In genomic region chr6:36594816-36595167, GRCh38 we compare ENCODE assay signal across 8 cellular contexts. TPM values are rescaled to one million over a fixed set of nuclear protein-coding genes. Genes with fewer than 3 reads are reported as not detected.
A peak's percentile ranks its signal among the peaks of the same experiment; 100 is the strongest.
DNase-seq lines count a peak whose midpoint lies in the region; TF ChIP-seq lines count a peak whose summit lies in the region.

No MANE protein-coding gene starts in this region.

- H3K4me3 ChIP-seq in AG04450 (ENCODE audit: low read depth, low read length) (peak overlapping the region; percentile 74), lower leg skin (ENCODE audit: low read depth, poor library complexity, severe bottlenecking) (peak overlapping the region; percentile 63), transverse colon (peak overlapping the region; percentile 52 to 92 (median 80))
- peak overlapping the region; percentile 100 for H3K4me3 ChIP-seq in Jurkat, Clone E6-1 (ENCODE audit: low read length)

- CTCF ChIA-PET in AG04450 (lab: Charles Lee): no interaction called here
- CTCF ChIA-PET in MCF 10A (lab: Yijun Ruan, JAX): interaction anchor here (0.6 to 1.1 kb wide), 5 partner anchors 17 to 48 kb away, joined by 3 to 5 read pairs (median 4); no protein-coding TSS in a partner anchor

- TF ChIP-seq POLR2A in lower leg skin (IDR thresholded peaks at IDR 0.05) (no peak), transverse colon (IDR thresholded peaks at IDR 0.05) (no peak)

- DNase-seq in AG04450 (ENCODE audit: low read depth, low spot score) (no peak), MCF 10A (ENCODE audit: unreplicated experiment) (no peak), lower leg skin (ENCODE audit: low spot score in 2 of 2) (peak in 1 of 2 donors; percentile 49), transverse colon (no peak), GOT3 (lab: John Stamatoyannopoulos, UW) (no peak), NCI-H774 (lab: John Stamatoyannopoulos, UW) (no peak), H4 (ENCODE audit: low spot score) (no peak)
- DNase-seq in Jurkat, Clone E6-1 (ENCODE audit: low read depth, low spot score): no peak

- no peaks in the 10 kb centered on the region for H3K27me3 Mint-ChIP-seq in MCF 10A (ENCODE audit: insufficient read depth, unreplicated experiment)

- 0% methylated on average over 7 of the region's 7 CpGs for WGBS in lower leg skin, 2 donors
- WGBS in transverse colon (ENCODE audit: low coverage in 1 of 2), 2 donors: 0 to 3% methylated on average over 6 to 7 of the region's 7 CpGs

- peaks cover 0 to 28% (median 8%) of the 10 kb centered on the region in 4 donors for H3K36me3 ChIP-seq in transverse colon

- intact Hi-C loops in MCF 10A (cut with micrococcal nuclease): loop anchor here (1.0 to 5.0 kb wide), 3 partner anchors 47 to 172 kb away; partner anchors contain the start of genes KCTD20, PXT1 and STK38
- intact Hi-C loops in lower leg skin (cut with DNase I; ENCODE audit: low total_unique reads): loop anchor here (10.0 kb wide), 1 partner anchor 150 kb away; the partner anchor contains the start of genes KCTD20 and PXT1
- intact Hi-C loops in transverse colon (cut with DNase I; ENCODE audit: low total_unique reads): loop anchor here (5.0 kb wide), 1 partner anchor 47 kb away; the partner anchor contains the start of gene STK38

- H3K27ac ChIP-seq in AG04450 (ENCODE audit: low read depth, low read length) (peak overlapping the region; percentile 98), transverse colon (peak overlapping the region; percentile 96 to 100 (median 98))

- H3K4me1 Mint-ChIP-seq in MCF 10A (ENCODE audit: insufficient read depth, unreplicated experiment): peaks cover 25% of the 10 kb centered on the region

- no TSS peak for BruUV-seq in MCF 10A (replicated peaks; lab: Mats Ljungman, UMichigan)

- TF ChIP-seq CTCF in AG04450 (IDR thresholded peaks at IDR 0.05; ENCODE audit: low read depth, low read length) (no peak), MCF 10A (IDR thresholded peaks at IDR 0.05; ENCODE audit: unreplicated experiment) (no peak), lower leg skin (IDR thresholded peaks at IDR 0.05) (no peak), transverse colon (IDR thresholded peaks at IDR 0.05) (no peak)

- peak overlapping the region; percentile 99 for H3K27ac Mint-ChIP-seq in MCF 10A (ENCODE audit: low read depth, unreplicated experiment)

- in situ Hi-C loops in transverse colon (cut with MboI; ENCODE audit: low pct_ligation_motif_present in 1 of 4, low pct_unique_long_range_greater_than_20kb in 1 of 4, low sequenced_read_pairs in 3 of 4): loop anchor here in 2 of 4 donors (10.0 to 25.0 kb wide), 2 partner anchors 150 to 157 kb away; partner anchors contain the start of genes KCTD20 (in 2 of the 2) and PXT1 (in 2 of the 2)

- H3K27me3 ChIP-seq in AG04450 (ENCODE audit: control insufficient read depth, insufficient read depth, low read length): no peaks in the 10 kb centered on the region
- H3K27me3 ChIP-seq in transverse colon: no peaks in the 10 kb centered on the region

- H3K36me3 Mint-ChIP-seq in MCF 10A (ENCODE audit: insufficient read depth, unreplicated experiment): peaks cover 60% of the 10 kb centered on the region

- POLR2A ChIA-PET in AG04450 (lab: Yijun Ruan, JAX): interaction anchor here (0.6 to 1.5 kb wide), 5 partner anchors 8 to 130 kb away, joined by 3 to 9 read pairs (median 4); no protein-coding TSS in a partner anchor
- POLR2A ChIA-PET in MCF 10A (lab: Yijun Ruan, JAX): interaction anchor here (0.6 to 10.8 kb wide), 28 partner anchors 9 to 730 kb away, joined by 3 to 211 read pairs (median 4); partner anchors contain the start of genes CDKN1A, KCTD20, MAPK14 and STK38

- H3K4me1 ChIP-seq in transverse colon: peaks cover 27 to 46% (median 36%) of the 10 kb centered on the region in 4 donors

- peak overlapping the region; percentile 84 for H3K4me3 Mint-ChIP-seq in MCF 10A (ENCODE audit: unreplicated experiment)

- no peak for TF ChIP-seq EP300 in transverse colon (IDR thresholded peaks at IDR 0.05; ENCODE audit: low read depth)

- no peaks in the 10 kb centered on the region for H3K9me3 ChIP-seq in AG04450 (ENCODE audit: control insufficient read depth, insufficient read depth, low read length)
- H3K9me3 ChIP-seq in transverse colon: no peaks in the 10 kb centered on the region

- H3K9me3 Mint-ChIP-seq in MCF 10A (ENCODE audit: unreplicated experiment): no peaks in the 10 kb centered on the region

RNA-seq across cellular contexts. Expression of gene SRSF3, which starts 0.6 kb away (rescaled TPM):
- polyA plus RNA-seq in AG04450 (2011; rRNA removed): 317 and 423 TPM in 2 replicates
- 181 and 213 TPM in 2 replicates for polyA minus RNA-seq in AG04450 (2011; rRNA and poly(A)+ RNA removed)
- polyA plus RNA-seq in Jurkat, Clone E6-1 (2012; ENCODE audit: insufficient read depth, insufficient read length): 867 TPM
- total RNA-seq in MCF 10A (2022) (364 and 479 TPM in 2 replicates), lower leg skin (100 to 1,000 TPM; 114 to 272 (median 177) TPM), transverse colon (100 to 1,000 TPM; 110 to 177 (median 144) TPM)
- total RNA-seq in H4 (2014; rRNA removed; shearing (Covaris generic)): 409 and 635 TPM in 2 replicates

RNA-seq across cellular contexts. Expression of gene STK38, which starts 47.5 kb away (rescaled TPM):
- 27.1 and 34.9 TPM in 2 replicates for polyA plus RNA-seq in AG04450 (2011; rRNA removed)
- 14.7 and 17.3 TPM in 2 replicates for polyA minus RNA-seq in AG04450 (2011; rRNA and poly(A)+ RNA removed)
- polyA plus RNA-seq in Jurkat, Clone E6-1 (2012; ENCODE audit: insufficient read depth, insufficient read length): 27.3 TPM
- total RNA-seq in MCF 10A (2022): 16.8 and 20.0 TPM in 2 replicates
- 10 to 100 TPM; 27.1 to 37.4 (median 30.6) TPM for total RNA-seq in lower leg skin
- total RNA-seq in transverse colon: 100 to 1,000 TPM in 1 of 4 donors, 10 to 100 TPM in 3; 59.1 to 101 (median 86.4) TPM
- total RNA-seq in H4 (2014; rRNA removed; shearing (Covaris generic)): 14.7 and 21.9 TPM in 2 replicates
